24 cellular contexts compared by ENCODE assay signal in the genomic region with DNA sequence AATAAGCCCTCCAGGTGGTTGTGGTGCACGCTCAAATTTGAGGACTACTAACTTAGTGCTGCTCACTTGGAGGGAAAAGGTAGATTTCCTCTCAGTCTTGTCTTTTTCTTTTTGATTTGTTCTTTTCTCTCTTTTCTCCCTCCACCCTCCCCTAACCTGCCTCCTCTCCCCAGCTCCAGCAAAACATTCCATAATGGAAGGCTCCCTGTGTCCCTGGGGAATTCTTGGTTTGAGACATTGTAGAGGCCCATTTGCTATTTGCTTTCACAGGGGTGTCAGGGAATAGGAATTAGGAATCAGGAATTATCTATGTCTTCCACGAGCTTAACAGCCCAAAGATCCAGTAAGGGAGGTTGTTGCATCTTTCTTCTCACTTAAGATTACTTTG.
DNase-seq lines count a peak whose midpoint lies in the region; ATAC-seq, FAIRE-seq and TF ChIP-seq lines count a peak whose summit lies in the region.
"Had no signal": no experiment of that assay in that cellular context is flagged by ENCODE, and none has a peak within 500 bp of the region (broad histone marks: within the 10 kb centered on the region; RNA-seq: fewer than 3 reads in every experiment).

No MANE protein-coding gene starts in this region.

- FAIRE-seq in small intestine (lab: Jason Lieb, UNC) = no peak
- FAIRE-seq: G401.6 had no signal

- H3K27me3 Mint-ChIP-seq in activated T-cell treated with anti-CD3 and anti-CD28 coated beads, Interleukin-2, amount 50 U/mL, for 24 hours = peaks cover 18% of the 10 kb centered on the region

- H3K36me3 ChIP-seq in MM.1S (replicated peaks; ENCODE audit: insufficient read depth, low read length) (no peaks in the 10 kb centered on the region), esophagus squamous epithelium (no peaks in the 10 kb centered on the region), small intestine (ENCODE audit: control insufficient read depth in 2 of 2, insufficient read depth in 2 of 2, low read length in 2 of 2) (no peaks in the 10 kb centered on the region)
- H3K36me3 ChIP-seq: cardiac muscle cell, gastroesophageal sphincter, lower lobe of right lung, neural progenitor cell had no signal

- H2AFZ ChIP-seq in MM.1S (ENCODE audit: low read length) = peak overlapping the region; percentile 11; the same call in 1 of the 2 replicates
- H2AFZ ChIP-seq: neural progenitor cell had no signal

- intact Hi-C loops in esophagus squamous epithelium (cut with DNase I) = no loop called here

- TF ChIP-seq CTCF in MM.1S (IDR thresholded peaks at IDR 0.05; ENCODE audit: low read length) = no peak
- TF ChIP-seq CTCF in esophagus squamous epithelium (IDR thresholded peaks at IDR 0.05) = no peak

- peaks cover 22% of the 10 kb centered on the region for H3K4me1 Mint-ChIP-seq in activated T-cell treated with anti-CD3 and anti-CD28 coated beads, Interleukin-2, amount 50 U/mL, for 24 hours (ENCODE audit: low read depth)
- H3K4me1 Mint-ChIP-seq: activated B cell treated with CpG ODN at 0.5 μM for 24 hours, B cell had no signal

- no peak overlapping the region for H3K9ac ChIP-seq in MM.1S (ENCODE audit: low read length)
- H3K9ac ChIP-seq: neural progenitor cell had no signal

- H4K20me1 ChIP-seq in MM.1S (ENCODE audit: insufficient read depth, low read length) = no peaks in the 10 kb centered on the region

- no peak for ATAC-seq in HG02759 (IDR thresholded peaks at IDR 0.05; ENCODE audit: unreplicated experiment)
- ATAC-seq: gastroesophageal sphincter, Right ventricle myocardium inferior had no signal

- peak overlapping the region; percentile 47 for H3K4me2 ChIP-seq in MM.1S (ENCODE audit: low read depth, low read length)
- H3K4me2 ChIP-seq: neural progenitor cell had no signal

- peaks cover 14% of the 10 kb centered on the region for H3F3A ChIP-seq in MM.1S (ENCODE audit: insufficient read depth, low read length)

- no peaks in the 10 kb centered on the region for H3K79me2 ChIP-seq in MM.1S (ENCODE audit: low read length)

- H3K4me3 Mint-ChIP-seq in activated T-cell treated with anti-CD3 and anti-CD28 coated beads, Interleukin-2, amount 50 U/mL, for 24 hours = no peak overlapping the region
- H3K4me3 Mint-ChIP-seq: activated B cell treated with CpG ODN at 0.5 μM for 24 hours; activated naive CD4-positive, alpha-beta T cell treated with anti-CD3 and anti-CD28 coated beads, Interleukin-2, amount 10 ng/mL, durations not matched to agents 7 days and 5 days; B cell; endodermal cell; neural progenitor cell had no signal

- no peaks in the 10 kb centered on the region for H3K27me3 ChIP-seq in MM.1S (replicated peaks; ENCODE audit: insufficient read depth, low read length)
- no peaks in the 10 kb centered on the region for H3K27me3 ChIP-seq in esophagus squamous epithelium
- H3K27me3 ChIP-seq in small intestine (ENCODE audit: control insufficient read depth in 2 of 2, insufficient read depth in 2 of 2, low read length in 2 of 2) = peaks cover 0 to 2% of the 10 kb centered on the region in 2 donors
- H3K27me3 ChIP-seq: cardiac muscle cell, gastroesophageal sphincter had no signal

- peak overlapping the region; percentile 51; the same call in 1 of the 2 replicates for H3K27ac ChIP-seq in MM.1S (ENCODE audit: low read length)
- peak overlapping the region in 3 of 4 donors; percentile 47 to 74 (median 72) for H3K27ac ChIP-seq in esophagus squamous epithelium
- H3K27ac ChIP-seq in small intestine (ENCODE audit: low read depth in 1 of 2, low read length in 1 of 2) = peak overlapping the region; percentile 77 to 81
- H3K27ac ChIP-seq: gastroesophageal sphincter, lower lobe of right lung, neural progenitor cell had no signal

- no peaks in the 10 kb centered on the region for H3K9me2 ChIP-seq in MM.1S (replicated peaks; ENCODE audit: insufficient read depth, low read length)

- no peaks in the 10 kb centered on the region for H3K36me3 Mint-ChIP-seq in activated T-cell treated with anti-CD3 and anti-CD28 coated beads, Interleukin-2, amount 50 U/mL, for 24 hours (ENCODE audit: low read depth)
- H3K36me3 Mint-ChIP-seq: activated naive CD4-positive, alpha-beta T cell treated with anti-CD3 and anti-CD28 coated beads, Interleukin-2, amount 10 ng/mL, durations not matched to agents 7 days and 5 days had no signal

- H3K4me1 ChIP-seq in MM.1S (ENCODE audit: low read length) = peaks cover 19% of the 10 kb centered on the region
- peaks cover 4 to 30% (median 13%) of the 10 kb centered on the region in 3 donors for H3K4me1 ChIP-seq in esophagus squamous epithelium
- H3K4me1 ChIP-seq in small intestine (ENCODE audit: control insufficient read depth in 2 of 2, insufficient read depth in 1 of 2, low read depth in 1 of 2, low read length in 1 of 2) = peaks cover 4 to 5% of the 10 kb centered on the region in 2 donors
- H3K4me1 ChIP-seq: gastroesophageal sphincter, lower lobe of right lung had no signal

- H3K4me3 ChIP-seq in MM.1S (ENCODE audit: low read length) = no peak overlapping the region
- H3K4me3 ChIP-seq in esophagus squamous epithelium = no peak overlapping the region
- H3K4me3 ChIP-seq in small intestine (ENCODE audit: low read depth in 1 of 2, low read length in 2 of 2) = no peak overlapping the region
- H3K4me3 ChIP-seq: cardiac muscle cell, gastroesophageal sphincter, lower lobe of right lung, neural progenitor cell had no signal

- H3K9me3 Mint-ChIP-seq in activated T-cell treated with anti-CD3 and anti-CD28 coated beads, Interleukin-2, amount 50 U/mL, for 24 hours = no peaks in the 10 kb centered on the region
- H3K9me3 Mint-ChIP-seq: activated B cell treated with CpG ODN at 0.5 μM for 24 hours; activated naive CD4-positive, alpha-beta T cell treated with anti-CD3 and anti-CD28 coated beads, Interleukin-2, amount 10 ng/mL, durations not matched to agents 7 days and 5 days; endodermal cell; neural progenitor cell had no signal

- no peak for TF ChIP-seq POLR2A in esophagus squamous epithelium (IDR thresholded peaks at IDR 0.05)

- H3K27ac Mint-ChIP-seq in activated T-cell treated with anti-CD3 and anti-CD28 coated beads, Interleukin-2, amount 50 U/mL, for 24 hours = peak overlapping the region; percentile 13
- H3K27ac Mint-ChIP-seq: activated B cell treated with CpG ODN at 0.5 μM for 24 hours; activated naive CD4-positive, alpha-beta T cell treated with anti-CD3 and anti-CD28 coated beads, Interleukin-2, amount 10 ng/mL, durations not matched to agents 7 days and 5 days; B cell; endodermal cell; neural progenitor cell had no signal

- DNase-seq in activated T-cell treated with anti-CD3 and anti-CD28 coated beads, Interleukin-2, amount 50 U/mL, for 24 hours = no peak
- DNase-seq in activated T-cell treated with anti-CD3 and anti-CD28 coated beads for 4 hours (no peak), MM.1S (no peak), esophagus squamous epithelium (lab: John Stamatoyannopoulos, UW) (no peak), small intestine (no peak), dermis blood vessel endothelial cell (no peak)
- DNase-seq in activated effector memory CD4-positive, alpha-beta T cell treated with anti-CD3 and anti-CD28 coated beads, Interleukin-2, amount 50 U/mL, for 16 hours = no peak
- DNase-seq: activated B cell treated with CpG ODN at 0.5 μM for 24 hours; activated CD4-positive, alpha-beta T cell treated with anti-CD3 and anti-CD28 coated beads, Interleukin-2, amount 50 U/mL, for 4 hours; activated naive CD4-positive, alpha-beta T cell treated with anti-CD3 and anti-CD28 coated beads, Interleukin-2, amount 10 ng/mL, durations not matched to agents 7 days and 5 days; anterior cingulate cortex; cortex of kidney; Karpas-422; lower lobe of right lung; NCI-H1694; OCI-M1 had no signal

- H3K9me3 ChIP-seq in MM.1S (replicated peaks; ENCODE audit: insufficient read depth, low read length) (no peaks in the 10 kb centered on the region), esophagus squamous epithelium (no peaks in the 10 kb centered on the region), small intestine (ENCODE audit: control insufficient read depth, low read depth) (no peaks in the 10 kb centered on the region)
- H3K9me3 ChIP-seq: gastroesophageal sphincter, lower lobe of right lung had no signal

- WGBS in esophagus squamous epithelium, 2 donors = 65% methylated on average over 2 of the region's 2 CpGs
- WGBS in small intestine, 3 donors = 35 to 64% (median 43%) methylated on average over 2 of the region's 2 CpGs
